ENCODE assay signal across 16 cellular contexts in genomic region chrX:3320471-3321046, GRCh38. TPM values are rescaled to one million over a fixed set of nuclear protein-coding genes. Genes with fewer than 3 reads are reported as not detected.
DNase-seq lines count a peak whose midpoint lies in the region; ATAC-seq and TF ChIP-seq lines count a peak whose summit lies in the region.
"Had no signal": no experiment of that assay in that cellular context is flagged by ENCODE, and none has a peak within 500 bp of the region (broad histone marks: within the 10 kb centered on the region; RNA-seq: fewer than 3 reads in every experiment).

No MANE protein-coding gene starts in this region.

- H3K79me2 ChIP-seq in neural progenitor cell (ENCODE audit: low read depth) (no peaks in the 10 kb centered on the region), SK-N-SH (ENCODE audit: insufficient read depth) (no peaks in the 10 kb centered on the region)

- H3K27me3 ChIP-seq in neural progenitor cell, result no peaks in the 10 kb centered on the region
- H3K27me3 ChIP-seq in SK-N-SH (ENCODE audit: insufficient read depth), result no peaks in the 10 kb centered on the region
- H3K27me3 ChIP-seq: Peyer's patch had no signal

- H3K27me3 Mint-ChIP-seq in neural progenitor cell (ENCODE audit: insufficient read depth, low read depth), result no peaks in the 10 kb centered on the region

- H4K20me1 ChIP-seq in neural progenitor cell (ENCODE audit: low read depth) (no peaks in the 10 kb centered on the region), SK-N-SH (ENCODE audit: insufficient read depth) (no peaks in the 10 kb centered on the region)

- H3K4me3 ChIP-seq in neural progenitor cell (no peak overlapping the region), SK-N-SH (ENCODE audit: low read depth in 2 of 2, low read length in 1 of 2) (no peak overlapping the region)
- H3K4me3 ChIP-seq: Peyer's patch had no signal

- H3F3A ChIP-seq in neural progenitor cell (ENCODE audit: low read depth) (no peaks in the 10 kb centered on the region), SK-N-SH (replicated peaks; ENCODE audit: insufficient read depth) (no peaks in the 10 kb centered on the region)

- ATAC-seq in left lobe of liver, result no peak
- ATAC-seq: Right ventricle myocardium inferior had no signal

- TF ChIP-seq EP300 in SK-N-SH (IDR thresholded peaks at IDR 0.05; ENCODE audit: borderline replicate concordance in 1 of 2, low read depth in 1 of 2, low read length in 1 of 2), result no peak

- no peaks in the 10 kb centered on the region for H3K4me1 ChIP-seq in neural progenitor cell
- no peaks in the 10 kb centered on the region for H3K4me1 ChIP-seq in SK-N-SH (ENCODE audit: control insufficient read depth in 1 of 2, insufficient read depth in 2 of 2, low read depth in 1 of 2, low read length in 1 of 2)
- H3K4me1 ChIP-seq: Peyer's patch had no signal

- peaks cover 36% of the 10 kb centered on the region for H3K9me3 Mint-ChIP-seq in neural progenitor cell

- H3K9ac ChIP-seq in neural progenitor cell (no peak overlapping the region), SK-N-SH (no peak overlapping the region)

- no peak overlapping the region for H3K27ac ChIP-seq in neural progenitor cell
- H3K27ac ChIP-seq in SK-N-SH (ENCODE audit: low read depth in 2 of 2, low read length in 1 of 2), result no peak overlapping the region
- H3K27ac ChIP-seq: Peyer's patch had no signal

- H3K36me3 ChIP-seq in neural progenitor cell, result no peaks in the 10 kb centered on the region
- H3K36me3 ChIP-seq in SK-N-SH (replicated peaks in 1 of 2; ENCODE audit: control insufficient read depth in 1 of 2, insufficient read depth in 2 of 2, low read length in 1 of 2), result peaks cover 0 to 3% of the 10 kb centered on the region in 2 experiments
- H3K36me3 ChIP-seq: Peyer's patch had no signal

- H2AFZ ChIP-seq in neural progenitor cell (replicated peaks) (no peak overlapping the region), SK-N-SH (ENCODE audit: low read depth) (no peak overlapping the region)

- no peak overlapping the region for H3K4me3 Mint-ChIP-seq in neural progenitor cell

- TF ChIP-seq RAD21 in SK-N-SH (IDR thresholded peaks at IDR 0.05; ENCODE audit: low read length), result no peak

- CTCF ChIA-PET in SK-N-SH (lab: Yijun Ruan, JAX), result no interaction called here

- H3K27ac Mint-ChIP-seq in neural progenitor cell, result no peak overlapping the region

- peak; percentile 6 for DNase-seq in AG08395 (ENCODE audit: low spot score)
- DNase-seq in GM04503 (ENCODE audit: low read depth), result peak; percentile 27
- peak; percentile 21 for DNase-seq in fibroblast of gingiva (ENCODE audit: low read depth)
- DNase-seq in mucosa of gallbladder (ENCODE audit: low spot score), result peak; percentile 14
- no peak for DNase-seq in neural progenitor cell (ENCODE audit: low spot score)
- DNase-seq in SK-N-SH, result no peak
- DNase-seq in left lobe of liver (ENCODE audit: low spot score), result no peak
- DNase-seq: DMS79, H7, NCI-H1105, NCI-H2081, NCI-H2171 treated with DMSO at 0.1 percent for 48 hours, NCI-H446, Peyer's patch had no signal

- 10% methylated on average over 7 of the region's 7 CpGs for WGBS in SK-N-SH (ENCODE audit: low lambda C conversion rate)

- POLR2A ChIA-PET in SK-N-SH (lab: Yijun Ruan, JAX), result no interaction called here

- TF ChIP-seq CTCF in neural progenitor cell (IDR thresholded peaks at IDR 0.05), result no peak
- TF ChIP-seq CTCF in SK-N-SH (IDR thresholded peaks at IDR 0.05), result no peak

- H3K9me3 ChIP-seq in neural progenitor cell (ENCODE audit: low read depth), result no peaks in the 10 kb centered on the region
- no peaks in the 10 kb centered on the region for H3K9me3 ChIP-seq in SK-N-SH
- H3K9me3 ChIP-seq: Peyer's patch had no signal

- H3K4me1 Mint-ChIP-seq in neural progenitor cell, result no peaks in the 10 kb centered on the region

- H3K4me2 ChIP-seq in neural progenitor cell, result no peak overlapping the region
- H3K4me2 ChIP-seq in SK-N-SH, result no peak overlapping the region

- peaks cover 60% of the 10 kb centered on the region for H3K36me3 Mint-ChIP-seq in neural progenitor cell

- H3K9me2 ChIP-seq in SK-N-SH, result no peaks in the 10 kb centered on the region

TF ChIP-seq in SK-N-SH, 30 proteins besides CTCF, POLR2A, EP300 and RAD21:
- no peak for TF ChIP-seq NFIC (IDR thresholded peaks at IDR 0.05; ENCODE audit: borderline replicate concordance)
- TF ChIP-seq FOXJ3 (CRISPR knock-in tag; IDR thresholded peaks at IDR 0.05), result no peak
- no peak for TF ChIP-seq USF2 (IDR thresholded peaks at IDR 0.05; ENCODE audit: borderline replicate concordance, low read depth, low read length)
- no peak for TF ChIP-seq EZH2phosphoT487 (IDR thresholded peaks at IDR 0.05; ENCODE audit: borderline replicate concordance, low read depth)
- no peak for TF ChIP-seq GATA2 (CRISPR knock-in tag; IDR thresholded peaks at IDR 0.05)
- TF ChIP-seq TCF12 (IDR thresholded peaks at IDR 0.05), result no peak
- TF ChIP-seq TEAD4 (IDR thresholded peaks at IDR 0.05; ENCODE audit: borderline replicate concordance, insufficient read depth), result no peak
- no peak for TF ChIP-seq MXI1 (IDR thresholded peaks at IDR 0.05; ENCODE audit: low read depth, low read length)
- TF ChIP-seq RCOR1 (IDR thresholded peaks at IDR 0.05; ENCODE audit: low read length), result no peak
- no peak for TF ChIP-seq FOXM1 (IDR thresholded peaks at IDR 0.05; ENCODE audit: low read depth)
- TF ChIP-seq GABPA (IDR thresholded peaks at IDR 0.05; ENCODE audit: low read depth), result no peak
- TF ChIP-seq MEF2A (IDR thresholded peaks at IDR 0.05; ENCODE audit: borderline replicate concordance, low read depth), result no peak
- TF ChIP-seq POLR2AphosphoS5 (IDR thresholded peaks at IDR 0.05; ENCODE audit: low read depth, low read length), result no peak
- no peak for TF ChIP-seq SIN3A (IDR thresholded peaks at IDR 0.05; ENCODE audit: borderline replicate concordance, low read depth, low read length)
- TF ChIP-seq REST (IDR thresholded peaks at IDR 0.05; ENCODE audit: low read depth, low read length), result no peak
- no peak for TF ChIP-seq TAF1 (IDR thresholded peaks at IDR 0.05; ENCODE audit: borderline replicate concordance, low read depth, low read length)
- TF ChIP-seq ELF1 (IDR thresholded peaks at IDR 0.05), result no peak
- TF ChIP-seq CHD2 (IDR thresholded peaks at IDR 0.05; ENCODE audit: low read length, partially characterized antibody), result no peak
- no peak for TF ChIP-seq YY1 (IDR thresholded peaks at IDR 0.05; ENCODE audit: low read depth)
- no peak for TF ChIP-seq ZBTB33 (IDR thresholded peaks at IDR 0.05; ENCODE audit: borderline replicate concordance, low read depth)

RNA-seq across cellular contexts. Expression of gene MXRA5, which starts 25.9 kb away (rescaled TPM):
- total RNA-seq in mucosa of gallbladder (5.3 TPM), neural progenitor cell (ENCODE audit: low replicate concordance) (0.37 and 0.50 TPM in 2 replicates), left lobe of liver (0.91 TPM)
- polyA plus RNA-seq in SK-N-SH (2012; rRNA removed), result 5.3 and 7.9 TPM in 2 replicates
- polyA plus RNA-seq in SK-N-SH (2012; cell fraction: cytosol; rRNA removed), result 6.8 and 9.1 TPM in 2 replicates
- polyA plus RNA-seq in SK-N-SH (2012; cell fraction: nucleus; rRNA removed), result 5.5 and 9.2 TPM in 2 replicates
- total RNA-seq: G401 had no signal

Comparison
In these comparisons a context has a peak if more than half of its experiments do, and no peak if none do; other contexts are left out.
1. DNase-seq: peak in AG08395 (single experiment), GM04503 (single experiment), fibroblast of gingiva (single experiment) and mucosa of gallbladder (single experiment); none in neural progenitor cell (single experiment), SK-N-SH (single experiment) and left lobe of liver (single experiment).